In genomic region chr4:33107813-33108212, GRCh38 we compare ENCODE assay signal across 15 cellular contexts.
DNase-seq lines count a peak whose midpoint lies in the region; ATAC-seq and TF ChIP-seq lines count a peak whose summit lies in the region.
"Had no signal": no experiment of that assay in that cellular context is flagged by ENCODE, and none has a peak within 500 bp of the region (broad histone marks: within the 10 kb centered on the region; RNA-seq: fewer than 3 reads in every experiment).

No MANE protein-coding gene starts in this region.

- H3K27me3 ChIP-seq in SK-N-SH (ENCODE audit: insufficient read depth) = no peaks in the 10 kb centered on the region
- H3K27me3 ChIP-seq: SJCRH30 had no signal

- H3K9me2 ChIP-seq in SK-N-SH = 0 out of 2 replicates have a peak, but pooled peaks cover 3% of the 10 kb centered on the region

- ATAC-seq in GM18907 (IDR thresholded peaks at IDR 0.05; ENCODE audit: unreplicated experiment) = no peak

- TF ChIP-seq CTCF in SK-N-SH (IDR thresholded peaks at IDR 0.05) (no peak), fibroblast of villous mesenchyme (IDR thresholded peaks at IDR 0.05; ENCODE audit: insufficient read depth, low read depth, low read length) (no peak)

- WGBS in SK-N-SH (ENCODE audit: low lambda C conversion rate) = 18% methylated on average over 2 of the region's 2 CpGs

- H3F3A ChIP-seq in SK-N-SH (replicated peaks; ENCODE audit: insufficient read depth) = no peaks in the 10 kb centered on the region

- no peak overlapping the region for H3K9ac ChIP-seq in SK-N-SH

- H3K79me2 ChIP-seq in SK-N-SH (ENCODE audit: insufficient read depth) = no peaks in the 10 kb centered on the region

- TF ChIP-seq RAD21 in SK-N-SH (IDR thresholded peaks at IDR 0.05; ENCODE audit: low read length) = no peak

- no peak overlapping the region for H2AFZ ChIP-seq in SK-N-SH (ENCODE audit: low read depth)

- POLR2A ChIA-PET in SK-N-SH (lab: Yijun Ruan, JAX) = no interaction called here

- TF ChIP-seq EP300 in SK-N-SH (IDR thresholded peaks at IDR 0.05; ENCODE audit: borderline replicate concordance in 1 of 2, low read depth in 1 of 2, low read length in 1 of 2) = no peak

- H3K36me3 ChIP-seq in SK-N-SH (replicated peaks in 1 of 2; ENCODE audit: control insufficient read depth in 1 of 2, insufficient read depth in 2 of 2, low read length in 1 of 2) = no peaks in the 10 kb centered on the region
- H3K36me3 ChIP-seq: SJCRH30 had no signal

- CTCF ChIA-PET in SK-N-SH (lab: Yijun Ruan, JAX) = no interaction called here

- no peaks in the 10 kb centered on the region for H3K9me3 ChIP-seq in SK-N-SH
- H3K9me3 ChIP-seq: SJCRH30 had no signal

- no peaks in the 10 kb centered on the region for H4K20me1 ChIP-seq in SK-N-SH (ENCODE audit: insufficient read depth)

- no peak overlapping the region for H3K4me2 ChIP-seq in SK-N-SH

- H3K4me3 ChIP-seq in SK-N-SH (ENCODE audit: low read depth in 2 of 2, low read length in 1 of 2) (no peak overlapping the region), fibroblast of villous mesenchyme (ENCODE audit: low read depth, low read length) (no peak overlapping the region)
- H3K4me3 ChIP-seq: SJCRH30 had no signal

- no peak overlapping the region for H3K27ac ChIP-seq in SK-N-SH (ENCODE audit: low read depth in 2 of 2, low read length in 1 of 2)
- H3K27ac ChIP-seq: SJCRH30 had no signal

- DNase-seq in A172 (ENCODE audit: low spot score) (peak; percentile 6), ELR (ENCODE audit: low read depth) (peak; percentile 63), SK-N-SH (no peak), fibroblast of villous mesenchyme (ENCODE audit: low read depth) (peak; percentile 4), COR-L47 (lab: John Stamatoyannopoulos, UW) (no peak), anterior cingulate cortex (lab: John Stamatoyannopoulos, UW) (no peak)
- DNase-seq in activated naive CD4-positive, alpha-beta T cell (lab: John Stamatoyannopoulos, UW) = no peak
- DNase-seq: CD4-positive, alpha-beta T cell; DND-41; HFFc6; NCI-H1436 treated with DMSO at 0.1 percent for 48 hours; NCI-H2081; NCI-H524; SJCRH30 had no signal

- no peaks in the 10 kb centered on the region; a peak in 1 of 4 replicates for H3K4me1 ChIP-seq in SK-N-SH (ENCODE audit: control insufficient read depth in 1 of 2, insufficient read depth in 2 of 2, low read depth in 1 of 2, low read length in 1 of 2)
- H3K4me1 ChIP-seq: SJCRH30 had no signal

TF ChIP-seq in SK-N-SH, 30 proteins besides CTCF, POLR2A, EP300 and RAD21:
- TF ChIP-seq FOSL2 (IDR thresholded peaks at IDR 0.05; ENCODE audit: borderline replicate concordance, low read depth) = peak; percentile 17; the same call in 1 of the 2 replicates
- TF ChIP-seq SMC3 (IDR thresholded peaks at IDR 0.05; ENCODE audit: low read depth, low read length) = no peak

Comparison
In these comparisons a context has a peak if more than half of its experiments do, and no peak if none do; other contexts are left out.
1. DNase-seq: peak in A172 (single experiment), ELR (single experiment) and fibroblast of villous mesenchyme (single experiment); none in SK-N-SH (single experiment), activated naive CD4-positive, alpha-beta T cell (0 of 4), COR-L47 (single experiment) and anterior cingulate cortex (0 of 58).